Comparison of ENCODE assay signal across 10 cellular contexts in the genomic region with DNA sequence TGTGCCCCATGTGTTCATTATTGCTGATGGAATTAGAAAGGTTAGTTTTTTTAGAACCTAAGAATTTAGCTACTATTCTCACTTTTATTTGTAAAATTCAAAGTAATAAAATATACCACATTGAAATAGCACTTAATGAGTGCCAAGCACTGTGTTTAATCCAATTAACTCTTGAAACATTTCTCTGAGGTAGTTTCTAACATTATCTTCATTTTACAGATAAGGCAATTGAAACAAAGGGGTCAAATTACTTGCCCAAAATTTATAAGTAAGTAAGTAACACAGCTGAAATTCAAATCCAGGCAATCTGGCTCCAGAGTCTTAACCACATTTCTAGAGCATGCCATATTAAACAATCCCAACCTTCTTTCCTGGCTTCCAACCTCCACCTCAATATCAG.
"Had no signal": no experiment of that assay in that cellular context is flagged by ENCODE, and none has a peak within 500 bp of the region (broad histone marks: within the 10 kb centered on the region; RNA-seq: fewer than 3 reads in every experiment).

No MANE protein-coding gene starts in this region.

- H3K27me3 Mint-ChIP-seq: IgD-negative memory B cell had no signal

- H2AFZ ChIP-seq: GM23338 had no signal

- H3K4me2 ChIP-seq: GM23338 had no signal

- H3K27ac Mint-ChIP-seq: GM23338, H9, HFFc6, IgD-negative memory B cell had no signal

- H3K4me3 Mint-ChIP-seq: GM23338, H9, HFFc6, IgD-negative memory B cell had no signal

- FAIRE-seq: H1, H54, HepG2 had no signal

- H3K4me1 Mint-ChIP-seq: IgD-negative memory B cell had no signal

- H3K27ac ChIP-seq: HL-60 had no signal

- H3K4me3 ChIP-seq: GM23338 had no signal

- DNase-seq: H9, HCEC 1CT, HFFc6, KBM-7 had no signal
